8 cellular contexts compared by ENCODE assay signal in the genomic region with DNA sequence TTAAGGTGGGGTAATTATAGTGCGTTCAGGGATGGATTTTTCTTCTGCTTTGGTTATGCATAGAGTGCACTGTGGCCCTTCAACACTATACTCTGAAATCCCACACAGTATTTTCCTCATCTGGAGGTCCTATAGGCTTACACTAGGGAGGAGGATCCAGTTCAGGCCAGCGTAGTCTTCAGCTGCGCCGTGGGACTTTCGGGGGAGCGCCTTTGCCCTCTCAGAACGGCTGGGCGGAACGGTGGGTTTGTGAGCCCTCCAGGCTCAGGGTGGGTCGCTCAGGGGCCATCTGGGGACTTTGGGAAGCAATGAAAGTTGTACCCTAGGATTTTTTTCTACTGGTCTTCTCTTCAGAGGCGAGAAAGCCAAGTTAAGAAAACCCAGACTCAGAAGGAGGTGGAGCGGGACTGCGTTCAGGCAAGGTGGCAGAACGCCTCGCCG. TPM values are rescaled to one million over a fixed set of nuclear protein-coding genes. Genes with fewer than 3 reads are reported as not detected.
DNase-seq lines count a peak whose midpoint lies in the region; ATAC-seq and TF ChIP-seq lines count a peak whose summit lies in the region.

No MANE protein-coding gene starts in this region.

- TF ChIP-seq CTCF in epithelial cell of esophagus (IDR thresholded peaks at IDR 0.05; ENCODE audit: insufficient read depth, low read depth, low read length, missing control alignments) = peak; percentile 37

- H3K4me3 ChIP-seq in epithelial cell of esophagus (ENCODE audit: low read length) = peak overlapping the region; percentile 73

- H3K9me3 Mint-ChIP-seq in naive thymus-derived CD8-positive, alpha-beta T cell = no peaks in the 10 kb centered on the region

- DNase-seq in NCI-H2107 treated with DMSO at 0.1 percent for 48 hours (lab: John Stamatoyannopoulos, UW; ENCODE audit: unreplicated experiment) (peak; percentile 27), NCI-H2107 (lab: John Stamatoyannopoulos, UW) (no peak), HPDE6-E6E7 (ENCODE audit: extremely low spot score) (peak; percentile 17), SKM-1 treated with dmso at 0.1 percent for 144 hours (lab: John Stamatoyannopoulos, UW; ENCODE audit: unreplicated experiment) (peak; percentile 62), epithelial cell of esophagus (ENCODE audit: low read depth) (peak; percentile 60)
- no peak for DNase-seq in naive thymus-derived CD8-positive, alpha-beta T cell
- DNase-seq in activated effector memory CD4-positive, alpha-beta T cell treated with anti-CD3 and anti-CD28 coated beads, Interleukin-2, amount 50 U/mL, for 16 hours = no peak

- peak overlapping the region; percentile 91 to 99 (median 98) for H3K27ac Mint-ChIP-seq in naive thymus-derived CD8-positive, alpha-beta T cell

- no peaks in the 10 kb centered on the region for H3K36me3 Mint-ChIP-seq in naive thymus-derived CD8-positive, alpha-beta T cell

- ATAC-seq in GM21447 (IDR thresholded peaks at IDR 0.05; ENCODE audit: unreplicated experiment) = peak; percentile 37
- peak; percentile 31 to 35 for ATAC-seq in naive thymus-derived CD8-positive, alpha-beta T cell

- H3K27me3 Mint-ChIP-seq in naive thymus-derived CD8-positive, alpha-beta T cell = no peaks in the 10 kb centered on the region

- POLR2A ChIA-PET in naive thymus-derived CD8-positive, alpha-beta T cell (lab: Charles Lee) = interaction anchor here (1.2 to 1.4 kb wide), 2 partner anchors 36 to 56 kb away, joined by 3 to 4 read pairs; partner anchors contain the start of genes SRGN and SUPV3L1

- peak overlapping the region; percentile 87 to 97 (median 93) for H3K4me3 Mint-ChIP-seq in naive thymus-derived CD8-positive, alpha-beta T cell

- peaks cover 6 to 29% (median 18%) of the 10 kb centered on the region in 4 donors for H3K4me1 Mint-ChIP-seq in naive thymus-derived CD8-positive, alpha-beta T cell

RNA-seq across cellular contexts. Expression of gene VPS26A, which starts 0.7 kb away (rescaled TPM):
- 10 to 100 TPM; 30.7 to 33.4 TPM for total RNA-seq in naive thymus-derived CD8-positive, alpha-beta T cell
- polyA plus RNA-seq in naive thymus-derived CD8-positive, alpha-beta T cell = 10 to 100 TPM; 24.1 to 27.4 (median 24.9) TPM

RNA-seq across cellular contexts. Expression of gene SRGN, which starts 35.4 kb away (rescaled TPM):
- total RNA-seq in naive thymus-derived CD8-positive, alpha-beta T cell = 10 to 100 TPM; 70.7 to 74.4 TPM
- polyA plus RNA-seq in naive thymus-derived CD8-positive, alpha-beta T cell = 100 to 1,000 TPM in 2 of 3 donors, 10 to 100 TPM in 1; 80.3 to 301 (median 110) TPM

RNA-seq across cellular contexts. Expression of gene SUPV3L1, which starts 56.7 kb away (rescaled TPM):
- total RNA-seq in naive thymus-derived CD8-positive, alpha-beta T cell = 10 to 100 TPM; 39.5 to 40.3 TPM
- 10 to 100 TPM; 10.8 to 17.8 (median 13.5) TPM for polyA plus RNA-seq in naive thymus-derived CD8-positive, alpha-beta T cell

Comparison
In these comparisons a context has a peak if more than half of its experiments do, and no peak if none do; other contexts are left out.
1. DNase-seq: peak in NCI-H2107 treated with DMSO at 0.1 percent for 48 hours (single experiment), HPDE6-E6E7 (single experiment), SKM-1 treated with dmso at 0.1 percent for 144 hours (single experiment) and epithelial cell of esophagus (single experiment); none in NCI-H2107 (single experiment), naive thymus-derived CD8-positive, alpha-beta T cell (0 of 10) and activated effector memory CD4-positive, alpha-beta T cell treated with anti-CD3 and anti-CD28 coated beads, Interleukin-2, amount 50 U/mL, for 16 hours (single experiment).